Comparison of ENCODE assay signal across 12 cellular contexts in the genomic region with DNA sequence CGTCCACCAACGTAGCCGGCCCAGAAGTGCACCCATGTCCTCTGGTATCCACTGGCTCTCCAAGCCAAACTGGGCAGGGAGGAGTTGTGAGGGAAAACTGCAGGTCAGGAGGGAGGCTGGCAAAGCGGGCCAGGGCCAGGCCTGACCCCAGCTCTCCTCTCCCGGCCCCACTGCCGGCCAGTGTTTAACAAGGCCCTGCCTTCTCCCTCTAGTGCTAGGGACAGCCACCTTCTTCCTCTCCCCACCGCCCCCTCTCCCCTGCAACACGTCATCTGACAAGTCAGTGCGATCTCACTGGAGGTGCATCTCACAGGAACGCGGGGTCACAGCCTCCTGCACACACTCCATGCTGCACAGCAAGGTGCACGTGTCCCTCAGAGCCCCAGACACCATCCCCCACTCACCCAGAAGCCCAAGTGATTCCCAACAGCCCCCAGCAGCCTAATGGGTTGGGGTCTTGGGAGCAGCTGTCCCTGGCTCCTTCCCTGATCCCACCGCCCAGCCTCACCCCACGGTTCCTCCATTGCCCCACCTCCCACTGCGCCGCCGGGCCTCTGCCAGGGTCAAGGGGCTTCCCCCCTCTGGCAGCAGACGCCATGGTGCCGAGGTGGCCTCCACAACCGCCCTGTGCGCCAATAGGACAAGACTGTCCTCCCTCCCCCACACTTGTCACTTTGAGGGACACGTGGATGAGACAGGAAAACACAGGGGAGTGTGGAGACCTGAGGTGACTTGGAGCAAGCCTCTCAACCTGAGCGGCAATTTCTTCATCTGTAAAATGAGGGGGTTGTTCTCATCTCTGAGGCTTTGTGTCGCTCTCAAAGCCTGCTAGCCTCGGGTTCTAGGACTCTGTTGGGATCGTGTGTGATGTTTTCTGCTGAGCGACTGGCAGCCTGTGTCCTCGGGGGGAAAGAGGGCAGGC. TPM values are rescaled to one million over a fixed set of nuclear protein-coding genes. Genes with fewer than 3 reads are reported as not detected.
A peak's percentile ranks its signal among the peaks of the same experiment; 100 is the strongest.
DNase-seq lines count a peak whose midpoint lies in the region; ATAC-seq, FAIRE-seq and TF ChIP-seq lines count a peak whose summit lies in the region.
"Had no signal": no experiment of that assay in that cellular context is flagged by ENCODE, and none has a peak within 500 bp of the region (broad histone marks: within the 10 kb centered on the region; RNA-seq: fewer than 3 reads in every experiment).

No MANE protein-coding gene starts in this region.

- FAIRE-seq in HepG2 (lab: Jason Lieb, UNC): no peak
- FAIRE-seq: endometrium, GM19239 had no signal

- H3K79me2 ChIP-seq in HepG2 (ENCODE audit: insufficient read depth, low read length): no peaks in the 10 kb centered on the region

- peaks cover 23 to 77% of the 10 kb centered on the region in 2 experiments for H3K27me3 ChIP-seq in HepG2 (ENCODE audit: control insufficient read depth in 1 of 2, insufficient read depth in 2 of 2, low read length in 2 of 2)
- peaks cover 0 to 7% of the 10 kb centered on the region in 2 donors for H3K27me3 ChIP-seq in right lobe of liver
- H3K27me3 ChIP-seq in lower lobe of right lung (ENCODE audit: low read depth): peaks cover 25% of the 10 kb centered on the region
- H3K27me3 ChIP-seq in upper lobe of right lung: peaks cover 16% of the 10 kb centered on the region

- no peaks in the 10 kb centered on the region for H3K9me3 Mint-ChIP-seq in activated CD8-positive, alpha-beta T cell treated with anti-CD3 and anti-CD28 coated beads, Interleukin-2, amount 10 ng/mL, durations not matched to agents 7 days and 5 days (ENCODE audit: insufficient read depth)

- TF ChIP-seq EP300 in HepG2 (IDR thresholded peaks at IDR 0.05; ENCODE audit: low read depth in 2 of 2, low read length in 2 of 2) (no peak), HepG2 (CRISPR knock-in tag; IDR thresholded peaks at IDR 0.05; ENCODE audit: borderline replicate concordance) (no peak)

- peaks cover 3% of the 10 kb centered on the region; the same call in 1 of the 2 replicates for H4K20me1 ChIP-seq in HepG2 (ENCODE audit: insufficient read depth, low read length)

- TF ChIP-seq CTCF in HepG2 (CRISPR knock-in tag; IDR thresholded peaks at IDR 0.05): 0 out of 2 replicates have a peak, but pooled peaks have one; percentile 7
- no peak for TF ChIP-seq CTCF in right lobe of liver (IDR thresholded peaks at IDR 0.05)
- TF ChIP-seq CTCF in lower lobe of right lung (IDR thresholded peaks at IDR 0.05): no peak
- no peak for TF ChIP-seq CTCF in upper lobe of right lung (IDR thresholded peaks at IDR 0.05)

- TF ChIP-seq RAD21 in HepG2 (CRISPR knock-in tag; IDR thresholded peaks at IDR 0.05): no peak

- peak overlapping the region; percentile 64 for H3K4me2 ChIP-seq in HepG2 (ENCODE audit: low read depth, low read length)

- BruUV-seq in HepG2 (replicated peaks; lab: Mats Ljungman, UMichigan): no TSS peak

- H2AFZ ChIP-seq in HepG2 (ENCODE audit: low read length): no peak overlapping the region

- peak overlapping the region; percentile 5 for H3K4me3 Mint-ChIP-seq in activated CD8-positive, alpha-beta T cell treated with anti-CD3 and anti-CD28 coated beads, Interleukin-2, amount 10 ng/mL, durations not matched to agents 7 days and 5 days

- H3K36me3 ChIP-seq in HepG2 (replicated peaks in 1 of 2; ENCODE audit: control insufficient read depth in 1 of 2, insufficient read depth in 2 of 2, low read length in 2 of 2): no peaks in the 10 kb centered on the region
- H3K36me3 ChIP-seq in right lobe of liver: no peaks in the 10 kb centered on the region
- H3K36me3 ChIP-seq in lower lobe of right lung: no peaks in the 10 kb centered on the region
- no peaks in the 10 kb centered on the region for H3K36me3 ChIP-seq in upper lobe of right lung
- H3K36me3 ChIP-seq: MG63 had no signal

- no peak overlapping the region for H3K27ac Mint-ChIP-seq in activated CD8-positive, alpha-beta T cell treated with anti-CD3 and anti-CD28 coated beads, Interleukin-2, amount 10 ng/mL, durations not matched to agents 7 days and 5 days

- no peaks in the 10 kb centered on the region for H3K36me3 Mint-ChIP-seq in activated CD8-positive, alpha-beta T cell treated with anti-CD3 and anti-CD28 coated beads, Interleukin-2, amount 10 ng/mL, durations not matched to agents 7 days and 5 days (ENCODE audit: low read depth)

- in situ Hi-C loops in HepG2 (cut with HindIII; ENCODE audit: extremely low pct_ligation_motif_present, low pct_unique_long_range_greater_than_20kb): loop anchor here (5.0 kb wide), 1 partner anchor 53 kb away; no protein-coding TSS in a partner anchor

- peaks cover 16% of the 10 kb centered on the region for H3K4me1 Mint-ChIP-seq in activated CD8-positive, alpha-beta T cell treated with anti-CD3 and anti-CD28 coated beads, Interleukin-2, amount 10 ng/mL, durations not matched to agents 7 days and 5 days (ENCODE audit: low read depth)

- peak overlapping the region in 2 of 3 experiments; percentile 55 to 68; a peak in 3 of 6 replicates for H3K4me3 ChIP-seq in HepG2 (replicated peaks in 1 of 3; ENCODE audit: insufficient read depth in 1 of 3, low read depth in 2 of 3, low read length in 3 of 3)
- H3K4me3 ChIP-seq in right lobe of liver: no peak overlapping the region
- peak overlapping the region; percentile 61 for H3K4me3 ChIP-seq in lower lobe of right lung
- peak overlapping the region; percentile 51 for H3K4me3 ChIP-seq in upper lobe of right lung
- H3K4me3 ChIP-seq: MG63 had no signal

- H3K4me1 ChIP-seq in HepG2 (ENCODE audit: insufficient read depth, low read length) (peaks cover 28% of the 10 kb centered on the region), right lobe of liver (peaks cover 0 to 10% (median 0%) of the 10 kb centered on the region in 4 donors), lower lobe of right lung (peaks cover 57% of the 10 kb centered on the region), upper lobe of right lung (peaks cover 32% of the 10 kb centered on the region)

- H3K9me3 ChIP-seq in HepG2 (ENCODE audit: low read length) (no peaks in the 10 kb centered on the region), right lobe of liver (no peaks in the 10 kb centered on the region), lower lobe of right lung (no peaks in the 10 kb centered on the region), upper lobe of right lung (no peaks in the 10 kb centered on the region)
- H3K9me3 ChIP-seq: MG63 had no signal

- DNase-seq in HepG2 (ENCODE audit: low spot score) (no peak), right lobe of liver (no peak), lower lobe of right lung (no peak), upper lobe of right lung (no peak)
- DNase-seq in activated CD8-positive, alpha-beta T cell treated with anti-CD3 and anti-CD28 coated beads, Interleukin-2, amount 10 ng/mL, durations not matched to agents 7 days and 5 days: no peak
- no peak for DNase-seq in activated CD4-positive, CD25-positive, alpha-beta regulatory T cell (lab: John Stamatoyannopoulos, UW)
- DNase-seq: DMS79, MG63 had no signal

- intact Hi-C loops in HepG2 (cut with micrococcal nuclease; ENCODE audit: unreplicated experiment): no loop called here
- intact Hi-C loops in right lobe of liver (cut with DNase I): loop anchor here in 1 of 2 donors (5.0 kb wide), 1 partner anchor 48 kb away; no protein-coding TSS in a partner anchor
- intact Hi-C loops in lower lobe of right lung (cut with DNase I): no loop called here
- intact Hi-C loops in upper lobe of right lung (cut with DNase I): loop anchor here (5.0 kb wide), 1 partner anchor 33 kb away; no protein-coding TSS in a partner anchor

- TF ChIP-seq POLR2A in HepG2 (IDR thresholded peaks at IDR 0.05; ENCODE audit: insufficient read depth in 1 of 2, low read depth in 2 of 2, low read length in 2 of 2): no peak
- TF ChIP-seq POLR2A in right lobe of liver (IDR thresholded peaks at IDR 0.05): no peak

- CTCF ChIA-PET in HepG2 (lab: Yijun Ruan, JAX; ENCODE audit: low intra/inter-chr PET ratio, low total read pairs): interaction anchor here (5.3 kb wide), 1 partner anchor 51 kb away, joined by 53 read pairs; no protein-coding TSS in a partner anchor
- CTCF ChIA-PET in activated CD8-positive, alpha-beta T cell treated with anti-CD3 and anti-CD28 coated beads, Interleukin-2, amount 10 ng/mL, durations not matched to agents 7 days and 5 days (lab: Charles Lee): interaction anchor here (4.1 to 7.3 kb wide), 2 partner anchors 45 to 136 kb away, joined by 28 to 270 read pairs; no protein-coding TSS in a partner anchor

- no peak overlapping the region for H3K27ac ChIP-seq in HepG2 (ENCODE audit: extremely low read length, insufficient read depth, low read length)
- no peak overlapping the region for H3K27ac ChIP-seq in right lobe of liver
- peak overlapping the region; percentile 49 for H3K27ac ChIP-seq in lower lobe of right lung
- peak overlapping the region; percentile 37 for H3K27ac ChIP-seq in upper lobe of right lung

- POLR2A ChIA-PET in HepG2 (lab: Yijun Ruan, JAX): no interaction called here
- POLR2A ChIA-PET in activated CD8-positive, alpha-beta T cell treated with anti-CD3 and anti-CD28 coated beads, Interleukin-2, amount 10 ng/mL, durations not matched to agents 7 days and 5 days (lab: Charles Lee): interaction anchor here (0.6 to 1.2 kb wide), 2 partner anchors 222 to 960 kb away, joined by 3 to 4 read pairs; no protein-coding TSS in a partner anchor

- 34% methylated on average over 22 of the region's 28 CpGs for WGBS in HepG2 (ENCODE audit: low lambda C conversion rate)
- WGBS in right lobe of liver (ENCODE audit: insufficient coverage, low coverage, low lambda C conversion rate, missing lambda C conversion rate): 75% methylated on average over 7 of the region's 28 CpGs

- ATAC-seq in HepG2 (no peak; the same call in 2 of the 3 replicates), right lobe of liver (no peak), lower lobe of right lung (no peak), upper lobe of right lung (no peak), GM21526 (IDR thresholded peaks at IDR 0.05; ENCODE audit: low FRiP score, unreplicated experiment) (no peak), GM19023 (IDR thresholded peaks at IDR 0.05; ENCODE audit: unreplicated experiment) (no peak)
- no peak for ATAC-seq in activated CD8-positive, alpha-beta T cell treated with anti-CD3 and anti-CD28 coated beads, Interleukin-2, amount 10 ng/mL, durations not matched to agents 7 days and 5 days

- H3K27me3 Mint-ChIP-seq in activated CD8-positive, alpha-beta T cell treated with anti-CD3 and anti-CD28 coated beads, Interleukin-2, amount 10 ng/mL, durations not matched to agents 7 days and 5 days (ENCODE audit: low read depth): peaks cover 51% of the 10 kb centered on the region

- H3K9ac ChIP-seq in HepG2 (ENCODE audit: insufficient read depth, low read depth, low read length): no peak overlapping the region

RNA-seq across cellular contexts. Expression of a gene that starts 1.1 kb away (rescaled TPM):
- total RNA-seq in HepG2 (2016; rRNA removed; fragmentation: Illumina TruSeq; extraction: Trizol) (0.13 TPM in 1 of 2 replicates, not detected in the other), right lobe of liver (1 to 10 TPM in 5 of 6 experiments, under 1 TPM in 1; 0.75 to 9.4 (median 5.1) TPM), lower lobe of right lung (90.7 TPM), upper lobe of right lung (64.1 TPM)
- total RNA-seq in HepG2 (2016; cell fraction: cytosol; rRNA removed; fragmentation: Illumina TruSeq; extraction: Trizol; ENCODE audit: low read depth): not detected in 2 replicates
- 0.15 TPM in 1 of 2 replicates, not detected in the other for total RNA-seq in HepG2 (2016; cell fraction: insoluble cytoplasmic fraction; rRNA removed; fragmentation: Illumina TruSeq; extraction: Trizol)
- not detected in 2 replicates for total RNA-seq in HepG2 (2016; cell fraction: membrane; rRNA removed; fragmentation: Illumina TruSeq; extraction: Trizol)
- not detected in 2 replicates for total RNA-seq in HepG2 (2016; cell fraction: nucleus; rRNA removed; fragmentation: Illumina TruSeq; extraction: Trizol)
- 0.03 and 0.08 TPM in 2 replicates for polyA plus RNA-seq in HepG2 (2011; rRNA removed)
- polyA plus RNA-seq in HepG2 (2011; cell fraction: cytosol; rRNA removed): 0.05 TPM in 1 of 2 replicates, not detected in the other
- 0.09 and 0.11 TPM in 2 replicates for polyA plus RNA-seq in HepG2 (2011; cell fraction: nucleus; rRNA removed)
- 0.13 and 0.23 TPM in 2 replicates for polyA plus RNA-seq in HepG2 (2012)
- polyA plus RNA-seq in HepG2 (2016; cell fraction: cytosol; fragmentation: Illumina TruSeq; extraction: Trizol; ENCODE audit: low read depth): not detected in 2 replicates
- polyA plus RNA-seq in HepG2 (2016; cell fraction: insoluble cytoplasmic fraction; fragmentation: Illumina TruSeq; extraction: Trizol; ENCODE audit: low read depth): not detected in 2 replicates
- not detected in 2 replicates for polyA plus RNA-seq in HepG2 (2016; cell fraction: membrane; fragmentation: Illumina TruSeq; extraction: Trizol; ENCODE audit: low read depth)
- 0.56 TPM in 1 of 2 replicates, not detected in the other for polyA plus RNA-seq in HepG2 (2016; cell fraction: nucleus; fragmentation: Illumina TruSeq; extraction: Trizol; ENCODE audit: insufficient read depth, low read depth)
- 0.37 TPM in 1 of 2 replicates, not detected in the other for polyA minus RNA-seq in HepG2 (2011; rRNA and poly(A)+ RNA removed; ENCODE audit: low replicate concordance)
- not detected in 2 replicates for polyA minus RNA-seq in HepG2 (2011; cell fraction: cytosol; rRNA and poly(A)+ RNA removed)
- polyA minus RNA-seq in HepG2 (2011; cell fraction: nucleus; rRNA and poly(A)+ RNA removed): 0.26 TPM in 1 of 2 replicates, not detected in the other
- total RNA-seq in activated CD8-positive, alpha-beta T cell treated with anti-CD3 and anti-CD28 coated beads, Interleukin-2, amount 10 ng/mL, durations not matched to agents 7 days and 5 days: under 1 TPM in 1 of 2 experiments, not detected in 1; 0.18 TPM

RNA-seq across cellular contexts. Expression of a gene that starts 29.6 kb away (rescaled TPM):
- total RNA-seq in HepG2 (2016; rRNA removed; fragmentation: Illumina TruSeq; extraction: Trizol): 3.1 and 6.7 TPM in 2 replicates
- total RNA-seq in HepG2 (2016; cell fraction: cytosol; rRNA removed; fragmentation: Illumina TruSeq; extraction: Trizol; ENCODE audit: low read depth): 2.0 TPM in 2 replicates
- 3.7 and 6.3 TPM in 2 replicates for total RNA-seq in HepG2 (2016; cell fraction: insoluble cytoplasmic fraction; rRNA removed; fragmentation: Illumina TruSeq; extraction: Trizol)
- total RNA-seq in HepG2 (2016; cell fraction: membrane; rRNA removed; fragmentation: Illumina TruSeq; extraction: Trizol): 5.5 and 6.5 TPM in 2 replicates
- 3.5 and 4.9 TPM in 2 replicates for total RNA-seq in HepG2 (2016; cell fraction: nucleus; rRNA removed; fragmentation: Illumina TruSeq; extraction: Trizol)
- 1.5 and 1.6 TPM in 2 replicates for polyA plus RNA-seq in HepG2 (2011; rRNA removed)
- 1.1 and 1.3 TPM in 2 replicates for polyA plus RNA-seq in HepG2 (2011; cell fraction: cytosol; rRNA removed)
- polyA plus RNA-seq in HepG2 (2011; cell fraction: nucleus; rRNA removed): 2.1 and 2.4 TPM in 2 replicates
- 1.1 and 1.3 TPM in 2 replicates for polyA plus RNA-seq in HepG2 (2012)
- 1.9 and 2.3 TPM in 2 replicates for polyA plus RNA-seq in HepG2 (2016; cell fraction: cytosol; fragmentation: Illumina TruSeq; extraction: Trizol; ENCODE audit: low read depth)
- 3.5 and 4.0 TPM in 2 replicates for polyA plus RNA-seq in HepG2 (2016; cell fraction: insoluble cytoplasmic fraction; fragmentation: Illumina TruSeq; extraction: Trizol; ENCODE audit: low read depth)
- 4.5 and 4.6 TPM in 2 replicates for polyA plus RNA-seq in HepG2 (2016; cell fraction: membrane; fragmentation: Illumina TruSeq; extraction: Trizol; ENCODE audit: low read depth)
- 9.1 TPM in 2 replicates for polyA plus RNA-seq in HepG2 (2016; cell fraction: nucleus; fragmentation: Illumina TruSeq; extraction: Trizol; ENCODE audit: insufficient read depth, low read depth)
- 10.1 and 69.6 TPM in 2 replicates for polyA minus RNA-seq in HepG2 (2011; rRNA and poly(A)+ RNA removed; ENCODE audit: low replicate concordance)
- 1.1 TPM in 2 replicates for polyA minus RNA-seq in HepG2 (2011; cell fraction: cytosol; rRNA and poly(A)+ RNA removed)
- polyA minus RNA-seq in HepG2 (2011; cell fraction: nucleus; rRNA and poly(A)+ RNA removed): 1.4 and 2.6 TPM in 2 replicates
- 10 to 100 TPM in 4 of 6 experiments, 1 to 10 TPM in 2; 7.4 to 21.9 (median 11.4) TPM for total RNA-seq in right lobe of liver
- 1 to 10 TPM; 2.0 to 2.4 TPM for total RNA-seq in activated CD8-positive, alpha-beta T cell treated with anti-CD3 and anti-CD28 coated beads, Interleukin-2, amount 10 ng/mL, durations not matched to agents 7 days and 5 days
- 49.9 TPM for total RNA-seq in lower lobe of right lung
- total RNA-seq in upper lobe of right lung: 55.5 TPM

RNA-seq across cellular contexts. Expression of a gene that starts 47.4 kb away (rescaled TPM):
- total RNA-seq in HepG2 (2016; rRNA removed; fragmentation: Illumina TruSeq; extraction: Trizol) (0.08 and 0.18 TPM in 2 replicates), right lobe of liver (not detected), lower lobe of right lung (0.27 TPM), upper lobe of right lung (not detected)
- total RNA-seq in HepG2 (2016; cell fraction: cytosol; rRNA removed; fragmentation: Illumina TruSeq; extraction: Trizol; ENCODE audit: low read depth): not detected in 2 replicates
- total RNA-seq in HepG2 (2016; cell fraction: insoluble cytoplasmic fraction; rRNA removed; fragmentation: Illumina TruSeq; extraction: Trizol): 0.09 TPM in 1 of 2 replicates, not detected in the other
- 0.09 and 0.10 TPM in 2 replicates for total RNA-seq in HepG2 (2016; cell fraction: membrane; rRNA removed; fragmentation: Illumina TruSeq; extraction: Trizol)
- total RNA-seq in HepG2 (2016; cell fraction: nucleus; rRNA removed; fragmentation: Illumina TruSeq; extraction: Trizol): 0.13 TPM in 1 of 2 replicates, not detected in the other
- 0.05 and 0.18 TPM in 2 replicates for polyA plus RNA-seq in HepG2 (2011; rRNA removed)
- 0.04 and 0.06 TPM in 2 replicates for polyA plus RNA-seq in HepG2 (2011; cell fraction: cytosol; rRNA removed)
- 0.19 and 0.45 TPM in 2 replicates for polyA plus RNA-seq in HepG2 (2011; cell fraction: nucleus; rRNA removed)
- polyA plus RNA-seq in HepG2 (2012): 0.15 and 0.44 TPM in 2 replicates
- polyA plus RNA-seq in HepG2 (2016; cell fraction: cytosol; fragmentation: Illumina TruSeq; extraction: Trizol; ENCODE audit: low read depth): 0.05 and 0.06 TPM in 2 replicates
- 0.05 TPM in 1 of 2 replicates, not detected in the other for polyA plus RNA-seq in HepG2 (2016; cell fraction: insoluble cytoplasmic fraction; fragmentation: Illumina TruSeq; extraction: Trizol; ENCODE audit: low read depth)
- 0.06 and 0.10 TPM in 2 replicates for polyA plus RNA-seq in HepG2 (2016; cell fraction: membrane; fragmentation: Illumina TruSeq; extraction: Trizol; ENCODE audit: low read depth)
- polyA plus RNA-seq in HepG2 (2016; cell fraction: nucleus; fragmentation: Illumina TruSeq; extraction: Trizol; ENCODE audit: insufficient read depth, low read depth): 0.12 and 0.29 TPM in 2 replicates
- 0.08 TPM in 1 of 2 replicates, not detected in the other for polyA minus RNA-seq in HepG2 (2011; rRNA and poly(A)+ RNA removed; ENCODE audit: low replicate concordance)
- not detected in 2 replicates for polyA minus RNA-seq in HepG2 (2011; cell fraction: cytosol; rRNA and poly(A)+ RNA removed)
- polyA minus RNA-seq in HepG2 (2011; cell fraction: nucleus; rRNA and poly(A)+ RNA removed): 0.13 and 0.25 TPM in 2 replicates
- total RNA-seq in activated CD8-positive, alpha-beta T cell treated with anti-CD3 and anti-CD28 coated beads, Interleukin-2, amount 10 ng/mL, durations not matched to agents 7 days and 5 days: not detected

Comparison
In these comparisons a context has a peak if more than half of its experiments do, and no peak if none do; other contexts are left out.
1. H3K4me3 ChIP-seq: peak in HepG2 (2 of 3), lower lobe of right lung (single experiment) and upper lobe of right lung (single experiment); none in right lobe of liver (0 of 3).
2. H3K27ac ChIP-seq: peak in lower lobe of right lung (single experiment) and upper lobe of right lung (single experiment); none in HepG2 (single experiment) and right lobe of liver (0 of 3).